ENCODE assay signal across 1 cellular context in genomic region chr13:77563110-77563509, GRCh38.
TF ChIP-seq lines count a peak whose summit lies in the region.

No MANE protein-coding gene starts in this region.

TF ChIP-seq in IMR-90, 13 proteins besides CTCF, POLR2A, EP300 and RAD21:
- TF ChIP-seq ELK1 (IDR thresholded peaks at IDR 0.05; ENCODE audit: borderline replicate concordance, low read depth, low read length) = no peak
- TF ChIP-seq SMC3 (IDR thresholded peaks at IDR 0.05; ENCODE audit: low read depth, low read length) = no peak
- no peak for TF ChIP-seq RFX5 (IDR thresholded peaks at IDR 0.05; ENCODE audit: low read depth, low read length)
- TF ChIP-seq USF2 (IDR thresholded peaks at IDR 0.05; ENCODE audit: low read depth, low read length) = no peak
